Comparison of ENCODE assay signal across 1 cellular context in genomic region chr16:69311115-69311532, GRCh38.
TF ChIP-seq lines count a peak whose summit lies in the region.

Gene VPS4A, plus strand, starts transcription at chr16:69311350. Its CDS starts 162 bp downstream, at chr16:69311512.

TF ChIP-seq in HepG2, 621 proteins besides CTCF, POLR2A, EP300 and RAD21 (continued from another document and continues in another):
- no peak for TF ChIP-seq PRDM10 (CRISPR knock-in tag; IDR thresholded peaks at IDR 0.05; ENCODE audit: low read depth)
- TF ChIP-seq JUNB (CRISPR knock-in tag; IDR thresholded peaks at IDR 0.05; ENCODE audit: borderline replicate concordance), result no peak
- TF ChIP-seq EHMT2 (IDR thresholded peaks at IDR 0.05; ENCODE audit: borderline replicate concordance, low read depth, low read length), result no peak
- no peak; the same call in 1 of the 2 replicates for TF ChIP-seq ZNF333 (CRISPR knock-in tag; IDR thresholded peaks at IDR 0.05; ENCODE audit: borderline replicate concordance)
- TF ChIP-seq SOX5 (CRISPR knock-in tag; IDR thresholded peaks at IDR 0.05; ENCODE audit: borderline replicate concordance), result 0 out of 2 replicates have a peak, but pooled peaks have one; percentile 7
- peak; percentile 85; the same call in 1 of the 2 replicates for TF ChIP-seq UBTF (CRISPR knock-in tag; IDR thresholded peaks at IDR 0.05)
- TF ChIP-seq ZNF800 (CRISPR knock-in tag; IDR thresholded peaks at IDR 0.05), result no peak
- TF ChIP-seq ZNF878 (CRISPR knock-in tag; IDR thresholded peaks at IDR 0.05), result no peak
- TF ChIP-seq ZMAT5 (CRISPR knock-in tag; IDR thresholded peaks at IDR 0.05; ENCODE audit: borderline replicate concordance, low read depth), result no peak
- TF ChIP-seq IRF9 (CRISPR knock-in tag; IDR thresholded peaks at IDR 0.05; ENCODE audit: borderline replicate concordance), result peak; percentile 35; the same call in 1 of the 2 replicates
- TF ChIP-seq POGZ (CRISPR knock-in tag; IDR thresholded peaks at IDR 0.05), result peak; percentile 77
- no peak for TF ChIP-seq KDM5B (CRISPR knock-in tag; IDR thresholded peaks at IDR 0.05; ENCODE audit: borderline replicate concordance)
- no peak for TF ChIP-seq ZFP41 (CRISPR knock-in tag; IDR thresholded peaks at IDR 0.05; ENCODE audit: borderline replicate concordance)
- peak; percentile 85; the same call in 1 of the 2 replicates for TF ChIP-seq ZNF747 (CRISPR knock-in tag; IDR thresholded peaks at IDR 0.05; ENCODE audit: borderline replicate concordance)
- TF ChIP-seq KDM6A (CRISPR knock-in tag; IDR thresholded peaks at IDR 0.05; ENCODE audit: low read depth), result no peak
- TF ChIP-seq ADNP (CRISPR knock-in tag; IDR thresholded peaks at IDR 0.05), result 0 out of 2 replicates have a peak, but pooled peaks have one; percentile 16
- no peak for TF ChIP-seq CCAR2 (optimal IDR thresholded peaks at IDR 0.05; ENCODE audit: low read depth, low read length)
- TF ChIP-seq FOXJ3 (CRISPR knock-in tag; IDR thresholded peaks at IDR 0.05; ENCODE audit: borderline replicate concordance), result no peak
- TF ChIP-seq ZNF841 (CRISPR knock-in tag; IDR thresholded peaks at IDR 0.05; ENCODE audit: borderline replicate concordance), result peak; percentile 64; the same call in 1 of the 2 replicates
- peak; percentile 44; the same call in 1 of the 2 replicates for TF ChIP-seq ZNF772 (CRISPR knock-in tag; IDR thresholded peaks at IDR 0.05)
- TF ChIP-seq ZNF33B (CRISPR knock-in tag; IDR thresholded peaks at IDR 0.05), result no peak; the same call in 1 of the 2 replicates
- TF ChIP-seq KDM1A (CRISPR knock-in tag; IDR thresholded peaks at IDR 0.05), result no peak
- peak; percentile 76; the same call in 1 of the 2 replicates for TF ChIP-seq FOXO1 (CRISPR knock-in tag; IDR thresholded peaks at IDR 0.05)
- TF ChIP-seq SSRP1 (CRISPR knock-in tag; IDR thresholded peaks at IDR 0.05), result no peak
- peak; percentile 66 for TF ChIP-seq SRY (CRISPR knock-in tag; IDR thresholded peaks at IDR 0.05)
- TF ChIP-seq ZNF83 (CRISPR knock-in tag; IDR thresholded peaks at IDR 0.05; ENCODE audit: borderline replicate concordance), result no peak
- TF ChIP-seq KMT2B (CRISPR knock-in tag; IDR thresholded peaks at IDR 0.05), result peak; percentile 52; the same call in 1 of the 2 replicates
- TF ChIP-seq MED1 (CRISPR knock-in tag; IDR thresholded peaks at IDR 0.05), result peak; percentile 82
- TF ChIP-seq ZNF276 (CRISPR knock-in tag; IDR thresholded peaks at IDR 0.05; ENCODE audit: low read depth), result no peak
- TF ChIP-seq ZNF337 (CRISPR knock-in tag; IDR thresholded peaks at IDR 0.05; ENCODE audit: borderline replicate concordance, low read depth), result no peak
- TF ChIP-seq ATF7 (IDR thresholded peaks at IDR 0.05), result no peak
- no peak for TF ChIP-seq ATF7 (CRISPR knock-in tag; IDR thresholded peaks at IDR 0.05)
- TF ChIP-seq SP1 (IDR thresholded peaks at IDR 0.05), result no peak
- TF ChIP-seq SP1 (CRISPR knock-in tag; IDR thresholded peaks at IDR 0.05), result peak; percentile 81
- no peak for TF ChIP-seq SNRNP70 (IDR thresholded peaks at IDR 0.05; ENCODE audit: low read depth, low read length)
- no peak for TF ChIP-seq FOXO4 (CRISPR knock-in tag; conservative IDR thresholded peaks at IDR 0.05)
- TF ChIP-seq WIZ (CRISPR knock-in tag; IDR thresholded peaks at IDR 0.05), result 0 out of 2 replicates have a peak, but pooled peaks have one; percentile 28
- TF ChIP-seq HNRNPUL1 (IDR thresholded peaks at IDR 0.05; ENCODE audit: low read depth, low read length), result no peak
- TF ChIP-seq CHCHD3 (CRISPR knock-in tag; IDR thresholded peaks at IDR 0.05), result no peak; the same call in 1 of the 2 replicates
- peak; percentile 84 for TF ChIP-seq CBX1 (IDR thresholded peaks at IDR 0.05; ENCODE audit: low read depth)
- TF ChIP-seq RXRA (CRISPR knock-in tag; IDR thresholded peaks at IDR 0.05), result no peak
- no peak; the same call in 1 of the 2 replicates for TF ChIP-seq ZNF580 (CRISPR knock-in tag; IDR thresholded peaks at IDR 0.05; ENCODE audit: borderline replicate concordance, low read depth)
- no peak; the same call in 1 of the 2 replicates for TF ChIP-seq GFI1 (CRISPR knock-in tag; IDR thresholded peaks at IDR 0.05; ENCODE audit: borderline replicate concordance)
- no peak for TF ChIP-seq PLSCR1 (CRISPR knock-in tag; IDR thresholded peaks at IDR 0.05; ENCODE audit: borderline replicate concordance)
- no peak for TF ChIP-seq ZNF205 (CRISPR knock-in tag; IDR thresholded peaks at IDR 0.05)
- no peak for TF ChIP-seq GRHL1 (CRISPR knock-in tag; conservative IDR thresholded peaks at IDR 0.05)
- no peak for TF ChIP-seq ATM (IDR thresholded peaks at IDR 0.05; ENCODE audit: borderline replicate concordance)
- no peak; the same call in 1 of the 2 replicates for TF ChIP-seq ZKSCAN1 (IDR thresholded peaks at IDR 0.05; ENCODE audit: low read length)
- peak; percentile 86; the same call in 2 of the 3 replicates for TF ChIP-seq MXI1 (IDR thresholded peaks at IDR 0.05; ENCODE audit: borderline replicate concordance, low read depth, low read length)
- no peak for TF ChIP-seq ZNF180 (CRISPR knock-in tag; IDR thresholded peaks at IDR 0.05; ENCODE audit: borderline replicate concordance, low read depth)
- no peak for TF ChIP-seq KLF15 (CRISPR knock-in tag; IDR thresholded peaks at IDR 0.05; ENCODE audit: borderline replicate concordance)
- no peak for TF ChIP-seq FLYWCH1 (CRISPR knock-in tag; IDR thresholded peaks at IDR 0.05)
